In the genomic region with DNA sequence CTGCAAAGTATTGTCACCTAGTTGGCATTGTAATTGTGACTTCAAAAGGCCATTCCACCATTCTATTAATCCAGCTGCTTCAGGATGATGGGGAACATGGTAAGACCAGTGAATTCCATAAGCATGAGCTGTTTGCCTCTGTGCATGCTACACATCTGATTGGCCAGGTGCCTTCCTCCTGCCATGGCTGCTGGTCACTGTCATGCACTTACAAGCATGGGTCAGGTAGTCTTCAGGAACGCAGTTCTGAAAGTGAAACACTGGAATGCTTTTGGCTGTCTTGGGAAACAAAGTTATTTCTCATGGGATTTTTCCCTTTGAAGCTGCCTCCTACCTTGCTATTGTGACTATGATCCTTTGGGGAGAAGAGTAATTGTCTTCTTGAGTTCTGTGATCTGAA, we compare ENCODE assay signal across 1 cellular context.
TF ChIP-seq lines count a peak whose summit lies in the region.

No MANE protein-coding gene starts in this region.

TF ChIP-seq in HepG2, 621 proteins besides CTCF, POLR2A, EP300 and RAD21:
- TF ChIP-seq, protein P1, sequence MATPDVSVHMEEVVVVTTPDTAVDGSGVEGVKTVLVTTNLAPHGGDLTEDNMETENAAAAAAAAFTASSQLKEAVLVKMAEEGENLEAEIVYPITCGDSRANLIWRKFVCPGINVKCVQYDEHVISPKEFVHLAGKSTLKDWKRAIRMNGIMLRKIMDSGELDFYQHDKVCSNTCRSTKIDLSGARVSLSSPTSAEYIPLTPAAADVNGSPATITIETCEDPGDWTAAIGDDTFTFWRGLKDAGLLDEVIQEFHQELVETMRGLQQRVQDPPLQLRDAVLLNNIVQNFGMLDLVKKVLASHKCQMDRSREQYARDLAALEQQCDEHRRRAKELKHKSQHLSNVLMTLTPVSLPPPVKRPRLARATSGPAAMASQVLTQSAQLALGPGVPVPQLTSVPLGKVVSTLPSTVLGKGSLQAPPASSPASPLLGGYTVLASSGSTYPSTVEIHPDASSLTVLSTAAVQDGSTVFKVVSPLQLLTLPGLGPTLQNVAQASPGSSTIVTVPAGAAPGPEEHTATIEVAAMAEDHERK (CRISPR knock-in tag; IDR thresholded peaks at IDR 0.05; ENCODE audit: low read depth) = no peak
- TF ChIP-seq NFATC3 (CRISPR knock-in tag; IDR thresholded peaks at IDR 0.05) (no peak), ARNT (IDR thresholded peaks at IDR 0.05) (no peak), ZNF143 (CRISPR knock-in tag; IDR thresholded peaks at IDR 0.05) (no peak), NFKBIZ (CRISPR knock-in tag; IDR thresholded peaks at IDR 0.05) (no peak), CEBPB (IDR thresholded peaks at IDR 0.05; ENCODE audit: borderline replicate concordance, low read depth, low read length) (no peak), ZNF841 (CRISPR knock-in tag; IDR thresholded peaks at IDR 0.05; ENCODE audit: borderline replicate concordance) (no peak), REXO4 (CRISPR knock-in tag; IDR thresholded peaks at IDR 0.05; ENCODE audit: borderline replicate concordance) (no peak), CENPT (CRISPR knock-in tag; IDR thresholded peaks at IDR 0.05; ENCODE audit: low read depth) (no peak), RXRA (CRISPR knock-in tag; IDR thresholded peaks at IDR 0.05) (no peak), GABPB1 (CRISPR knock-in tag; IDR thresholded peaks at IDR 0.05) (no peak)
- TF ChIP-seq, protein P2, sequence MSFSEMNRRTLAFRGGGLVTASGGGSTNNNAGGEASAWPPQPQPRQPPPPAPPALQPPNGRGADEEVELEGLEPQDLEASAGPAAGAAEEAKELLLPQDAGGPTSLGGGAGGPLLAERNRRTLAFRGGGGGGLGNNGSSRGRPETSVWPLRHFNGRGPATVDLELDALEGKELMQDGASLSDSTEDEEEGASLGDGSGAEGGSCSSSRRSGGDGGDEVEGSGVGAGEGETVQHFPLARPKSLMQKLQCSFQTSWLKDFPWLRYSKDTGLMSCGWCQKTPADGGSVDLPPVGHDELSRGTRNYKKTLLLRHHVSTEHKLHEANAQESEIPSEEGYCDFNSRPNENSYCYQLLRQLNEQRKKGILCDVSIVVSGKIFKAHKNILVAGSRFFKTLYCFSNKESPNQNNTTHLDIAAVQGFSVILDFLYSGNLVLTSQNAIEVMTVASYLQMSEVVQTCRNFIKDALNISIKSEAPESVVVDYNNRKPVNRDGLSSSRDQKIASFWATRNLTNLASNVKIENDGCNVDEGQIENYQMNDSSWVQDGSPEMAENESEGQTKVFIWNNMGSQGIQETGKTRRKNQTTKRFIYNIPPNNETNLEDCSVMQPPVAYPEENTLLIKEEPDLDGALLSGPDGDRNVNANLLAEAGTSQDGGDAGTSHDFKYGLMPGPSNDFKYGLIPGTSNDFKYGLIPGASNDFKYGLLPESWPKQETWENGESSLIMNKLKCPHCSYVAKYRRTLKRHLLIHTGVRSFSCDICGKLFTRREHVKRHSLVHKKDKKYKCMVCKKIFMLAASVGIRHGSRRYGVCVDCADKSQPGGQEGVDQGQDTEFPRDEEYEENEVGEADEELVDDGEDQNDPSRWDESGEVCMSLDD (CRISPR knock-in tag; IDR thresholded peaks at IDR 0.05; ENCODE audit: borderline replicate concordance) = no peak
- TF ChIP-seq, protein P3, sequence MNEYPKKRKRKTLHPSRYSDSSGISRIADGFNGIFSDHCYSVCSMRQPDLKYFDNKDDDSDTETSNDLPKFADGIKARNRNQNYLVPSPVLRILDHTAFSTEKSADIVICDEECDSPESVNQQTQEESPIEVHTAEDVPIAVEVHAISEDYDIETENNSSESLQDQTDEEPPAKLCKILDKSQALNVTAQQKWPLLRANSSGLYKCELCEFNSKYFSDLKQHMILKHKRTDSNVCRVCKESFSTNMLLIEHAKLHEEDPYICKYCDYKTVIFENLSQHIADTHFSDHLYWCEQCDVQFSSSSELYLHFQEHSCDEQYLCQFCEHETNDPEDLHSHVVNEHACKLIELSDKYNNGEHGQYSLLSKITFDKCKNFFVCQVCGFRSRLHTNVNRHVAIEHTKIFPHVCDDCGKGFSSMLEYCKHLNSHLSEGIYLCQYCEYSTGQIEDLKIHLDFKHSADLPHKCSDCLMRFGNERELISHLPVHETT (CRISPR knock-in tag; conservative IDR thresholded peaks at IDR 0.05) = no peak
TF ChIP-seq in HepG2: peak in this region for 0.
